11 cellular contexts compared by ENCODE assay signal in the genomic region with DNA sequence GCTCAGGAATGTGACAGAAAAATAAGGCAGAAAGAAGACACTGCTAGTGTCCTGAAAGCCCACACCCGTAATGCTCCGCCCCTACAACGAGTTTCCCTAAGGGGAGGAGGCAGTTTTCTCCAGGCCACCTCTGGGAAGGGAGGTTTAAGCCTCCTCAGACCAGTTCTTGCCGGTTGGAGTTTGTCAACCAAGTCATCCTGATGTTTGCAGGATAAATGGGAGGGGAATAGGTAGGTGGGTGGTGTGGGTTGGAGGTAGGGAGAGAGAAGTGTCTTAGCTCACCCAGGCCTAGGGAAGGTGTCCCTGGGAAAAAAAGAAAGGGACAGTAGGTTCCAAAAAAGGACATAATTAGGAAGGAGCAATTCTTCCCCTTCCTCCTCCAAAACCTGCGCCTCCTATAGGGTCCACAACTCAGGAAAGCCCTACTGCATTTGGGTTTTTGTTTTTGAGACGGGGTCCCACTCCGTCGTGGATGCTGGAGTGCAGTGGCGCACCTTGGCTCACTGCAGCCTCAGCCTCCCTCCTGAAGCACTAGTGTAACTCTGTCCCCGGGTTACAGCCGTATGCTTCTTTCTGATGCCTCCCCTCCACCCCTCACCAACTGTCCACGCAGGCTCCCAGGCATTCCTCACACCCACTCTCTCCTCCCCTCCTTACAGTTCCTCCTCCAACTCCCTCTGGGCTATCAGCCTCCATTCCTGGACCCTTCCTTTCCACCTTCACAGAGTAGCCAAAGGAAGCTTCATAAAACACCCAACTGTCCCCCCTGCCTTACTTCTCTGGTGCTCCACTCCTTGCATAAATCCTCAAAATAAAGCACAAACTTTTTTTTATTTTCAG. TPM values are rescaled to one million over a fixed set of nuclear protein-coding genes. Genes with fewer than 3 reads are reported as not detected.
A peak's percentile ranks its signal among the peaks of the same experiment; 100 is the strongest.
DNase-seq lines count a peak whose midpoint lies in the region; ATAC-seq, FAIRE-seq and TF ChIP-seq lines count a peak whose summit lies in the region.
"Had no signal": no experiment of that assay in that cellular context is flagged by ENCODE, and none has a peak within 500 bp of the region (broad histone marks: within the 10 kb centered on the region; RNA-seq: fewer than 3 reads in every experiment).

No MANE protein-coding gene starts in this region.

- no peak for TF ChIP-seq POLR2A in A549 (IDR thresholded peaks at IDR 0.05; ENCODE audit: low read length)

- peak overlapping the region in 1 of 2 experiments; percentile 88; a peak in 1 of 6 replicates for H3K27ac ChIP-seq in A549
- H3K27ac ChIP-seq: brain microvascular endothelial cell had no signal

- no peak for TF ChIP-seq CTCF in A549 (IDR thresholded peaks at IDR 0.05)

- peaks cover 14% of the 10 kb centered on the region for H3K4me1 Mint-ChIP-seq in activated T-helper 2 cell treated with anti-CD3 and anti-CD28 coated beads, Interferon-gamma antibody, Interleukin-2, Interleukin-4, amounts not matched to agents 10 μg/mL and 5 μg/mL and 100 μg/mL, durations not matched to agents 14 hours and 24 hours and 36 hours (ENCODE audit: low read depth)

- POLR2A ChIA-PET in A549 (lab: Yijun Ruan, JAX) = interaction anchor here (0.8 to 3.1 kb wide), 2 partner anchors 19 to 20 kb away, joined by 3 to 12 read pairs; a partner anchor contains a TSS

- no peaks in the 10 kb centered on the region for H3K9me3 ChIP-seq in A549
- H3K9me3 ChIP-seq: uterus had no signal

- CTCF ChIA-PET in A549 (lab: Yijun Ruan, JAX) = interaction anchor here (0.7 to 46.6 kb wide), 4 partner anchors 18 to 155 kb away, joined by 3 to 950 read pairs (median 23); a partner anchor contains a TSS

- H3K36me3 Mint-ChIP-seq in activated T-helper 2 cell treated with anti-CD3 and anti-CD28 coated beads, Interferon-gamma antibody, Interleukin-2, Interleukin-4, amounts not matched to agents 10 μg/mL and 5 μg/mL and 100 μg/mL, durations not matched to agents 14 hours and 24 hours and 36 hours (ENCODE audit: low read depth) = peaks cover 1% of the 10 kb centered on the region

- no peaks in the 10 kb centered on the region for H3K9me3 Mint-ChIP-seq in activated T-helper 2 cell treated with anti-CD3 and anti-CD28 coated beads, Interferon-gamma antibody, Interleukin-2, Interleukin-4, amounts not matched to agents 10 μg/mL and 5 μg/mL and 100 μg/mL, durations not matched to agents 14 hours and 24 hours and 36 hours

- no peak for TF ChIP-seq EP300 in A549 (IDR thresholded peaks at IDR 0.05)

- H3K27ac Mint-ChIP-seq in activated T-helper 2 cell treated with anti-CD3 and anti-CD28 coated beads, Interferon-gamma antibody, Interleukin-2, Interleukin-4, amounts not matched to agents 10 μg/mL and 5 μg/mL and 100 μg/mL, durations not matched to agents 14 hours and 24 hours and 36 hours = no peak overlapping the region

- peaks cover 23% of the 10 kb centered on the region for H3K4me1 ChIP-seq in A549

- H3K4me3 Mint-ChIP-seq in activated T-helper 2 cell treated with anti-CD3 and anti-CD28 coated beads, Interferon-gamma antibody, Interleukin-2, Interleukin-4, amounts not matched to agents 10 μg/mL and 5 μg/mL and 100 μg/mL, durations not matched to agents 14 hours and 24 hours and 36 hours (ENCODE audit: low read depth) = peak overlapping the region; percentile 99

- no peaks in the 10 kb centered on the region for H3K27me3 Mint-ChIP-seq in activated T-helper 2 cell treated with anti-CD3 and anti-CD28 coated beads, Interferon-gamma antibody, Interleukin-2, Interleukin-4, amounts not matched to agents 10 μg/mL and 5 μg/mL and 100 μg/mL, durations not matched to agents 14 hours and 24 hours and 36 hours (ENCODE audit: low read depth)

- no peak overlapping the region for H3K4me3 ChIP-seq in A549
- H3K4me3 ChIP-seq: uterus had no signal

- WGBS in A549 (ENCODE audit: missing lambda C conversion rate) = 72% methylated on average over 12 of the region's 12 CpGs

- FAIRE-seq in A549 (lab: Jason Lieb, UNC) = no peak

- ATAC-seq in A549 (no peak), left colon (peak; percentile 19), GM19452 (IDR thresholded peaks at IDR 0.05; ENCODE audit: unreplicated experiment) (no peak), HG03095 (IDR thresholded peaks at IDR 0.05; ENCODE audit: unreplicated experiment) (no peak)

- no peak overlapping the region for H3K4me2 ChIP-seq in A549

- intact Hi-C loops in activated T-helper 2 cell treated with anti-CD3 and anti-CD28 coated beads, Interferon-gamma antibody, Interleukin-2, Interleukin-4, amounts not matched to agents 10 μg/mL and 5 μg/mL and 100 μg/mL, durations not matched to agents 14 hours and 24 hours and 36 hours (cut with micrococcal nuclease) = loop anchor here (2.0 to 10.0 kb wide), 2 partner anchors 169 to 309 kb away; a partner anchor contains a TSS
- intact Hi-C loops in left colon (cut with DNase I, micrococcal nuclease) = no loop called here

- peak in 1 of 2 experiments; percentile 73 for DNase-seq in A549 (ENCODE audit: low read depth in 1 of 2, low spot score in 1 of 2)
- DNase-seq in H4 (ENCODE audit: low spot score) = peak; percentile 33
- no peak for DNase-seq in activated T-helper 2 cell treated with anti-CD3 and anti-CD28 coated beads, Interferon-gamma antibody, Interleukin-2, Interleukin-4, amounts not matched to agents 10 μg/mL and 5 μg/mL and 100 μg/mL, durations not matched to agents 14 hours and 24 hours and 36 hours (ENCODE audit: low spot score)
- peak; percentile 61 to 73 for DNase-seq in left colon
- DNase-seq in occipital lobe (lab: John Stamatoyannopoulos, UW) = no peak
- DNase-seq in NCI-H1930 (lab: John Stamatoyannopoulos, UW) = no peak
- DNase-seq: brain microvascular endothelial cell, NCI-H2171, uterus had no signal

- no peak for TF ChIP-seq RAD21 in A549 (conservative IDR thresholded peaks at IDR 0.05 in 1 of 2, IDR thresholded peaks at IDR 0.05 in 1 of 2)

TF ChIP-seq in A549, 52 proteins besides CTCF, POLR2A, EP300 and RAD21 (continues in another document):
- TF ChIP-seq ZSCAN20 (CRISPR knock-in tag; IDR thresholded peaks at IDR 0.05) = no peak

RNA-seq across cellular contexts. Expression of a gene that starts 2.0 kb away (rescaled TPM):
- polyA plus RNA-seq in A549 (2011; rRNA removed) (40.2 and 41.7 TPM in 2 replicates), A549 (2017; fragmentation: RNase III; extraction: RNeasy Plus Mini Kit Qiagen cat#74134 plus additional on column Dnase treatment) (35.5 to 41.2 TPM (median 39.7 TPM) in 3 replicates)
- 24.7 and 32.8 TPM in 2 replicates for polyA plus RNA-seq in A549 (2012; cell fraction: cytosol; rRNA removed)
- polyA plus RNA-seq in A549 (2012; cell fraction: nucleus; rRNA removed) = 26.5 and 34.1 TPM in 2 replicates
- polyA minus RNA-seq in A549 (2011; rRNA and poly(A)+ RNA removed) = 63.1 and 71.7 TPM in 2 replicates
- total RNA-seq in H4 (2014; rRNA removed; shearing (Covaris generic)) = 21.3 and 21.4 TPM in 2 replicates
- total RNA-seq in activated T-helper 2 cell treated with anti-CD3 and anti-CD28 coated beads, Interferon-gamma antibody, Interleukin-2, Interleukin-4, amounts not matched to agents 10 μg/mL and 5 μg/mL and 100 μg/mL, durations not matched to agents 14 hours and 24 hours and 36 hours = 12.5 and 13.1 TPM in 2 replicates
- total RNA-seq in left colon (10 to 100 TPM; 38.3 to 43.3 TPM), occipital lobe (9.8 TPM)

RNA-seq across cellular contexts. Expression of a gene that starts 19.4 kb away (rescaled TPM):
- polyA plus RNA-seq in A549 (2011; rRNA removed) = 202 and 241 TPM in 2 replicates
- polyA plus RNA-seq in A549 (2012; cell fraction: cytosol; rRNA removed) = 713 and 819 TPM in 2 replicates
- polyA plus RNA-seq in A549 (2012; cell fraction: nucleus; rRNA removed) = 565 and 810 TPM in 2 replicates
- polyA plus RNA-seq in A549 (2017; fragmentation: RNase III; extraction: RNeasy Plus Mini Kit Qiagen cat#74134 plus additional on column Dnase treatment) = 280 to 298 TPM (median 296 TPM) in 3 replicates
- 192 and 225 TPM in 2 replicates for polyA minus RNA-seq in A549 (2011; rRNA and poly(A)+ RNA removed)
- 433 and 572 TPM in 2 replicates for total RNA-seq in H4 (2014; rRNA removed; shearing (Covaris generic))
- total RNA-seq in activated T-helper 2 cell treated with anti-CD3 and anti-CD28 coated beads, Interferon-gamma antibody, Interleukin-2, Interleukin-4, amounts not matched to agents 10 μg/mL and 5 μg/mL and 100 μg/mL, durations not matched to agents 14 hours and 24 hours and 36 hours = 10.4 and 11.3 TPM in 2 replicates
- total RNA-seq in left colon = 10 to 100 TPM; 77.4 to 79.6 TPM
- 16.5 TPM for total RNA-seq in occipital lobe

RNA-seq across cellular contexts. Expression of a gene that starts 20.4 kb away (rescaled TPM):
- polyA plus RNA-seq in A549 (2011; rRNA removed) (10.0 and 10.7 TPM in 2 replicates), A549 (2017; fragmentation: RNase III; extraction: RNeasy Plus Mini Kit Qiagen cat#74134 plus additional on column Dnase treatment) (12.5 to 14.9 TPM (median 13.6 TPM) in 3 replicates)
- 30.9 and 31.2 TPM in 2 replicates for polyA plus RNA-seq in A549 (2012; cell fraction: cytosol; rRNA removed)
- polyA plus RNA-seq in A549 (2012; cell fraction: nucleus; rRNA removed) = 21.4 and 24.8 TPM in 2 replicates
- polyA minus RNA-seq in A549 (2011; rRNA and poly(A)+ RNA removed) = 4.6 and 4.7 TPM in 2 replicates
- 14.8 and 15.4 TPM in 2 replicates for total RNA-seq in H4 (2014; rRNA removed; shearing (Covaris generic))
- total RNA-seq in activated T-helper 2 cell treated with anti-CD3 and anti-CD28 coated beads, Interferon-gamma antibody, Interleukin-2, Interleukin-4, amounts not matched to agents 10 μg/mL and 5 μg/mL and 100 μg/mL, durations not matched to agents 14 hours and 24 hours and 36 hours = 17.5 and 18.1 TPM in 2 replicates
- total RNA-seq in left colon (10 to 100 TPM; 12.5 to 17.9 TPM), occipital lobe (2.8 TPM)

RNA-seq across cellular contexts. Expression of a gene that starts 20.6 kb away (rescaled TPM):
- 1.4 and 2.2 TPM in 2 replicates for polyA plus RNA-seq in A549 (2011; rRNA removed)
- polyA plus RNA-seq in A549 (2012; cell fraction: cytosol; rRNA removed) = 2.0 TPM in 2 replicates
- polyA plus RNA-seq in A549 (2012; cell fraction: nucleus; rRNA removed) = 3.9 and 4.2 TPM in 2 replicates
- polyA plus RNA-seq in A549 (2017; fragmentation: RNase III; extraction: RNeasy Plus Mini Kit Qiagen cat#74134 plus additional on column Dnase treatment) = 1.2 to 2.0 TPM (median 1.4 TPM) in 3 replicates
- 1.1 and 1.2 TPM in 2 replicates for polyA minus RNA-seq in A549 (2011; rRNA and poly(A)+ RNA removed)
- 0.23 and 0.56 TPM in 2 replicates for total RNA-seq in H4 (2014; rRNA removed; shearing (Covaris generic))
- 0.30 and 0.57 TPM in 2 replicates for total RNA-seq in activated T-helper 2 cell treated with anti-CD3 and anti-CD28 coated beads, Interferon-gamma antibody, Interleukin-2, Interleukin-4, amounts not matched to agents 10 μg/mL and 5 μg/mL and 100 μg/mL, durations not matched to agents 14 hours and 24 hours and 36 hours
- total RNA-seq in left colon = 1 to 10 TPM in 1 of 2 donors, under 1 TPM in 1; 0.15 to 1.2 TPM
- total RNA-seq in occipital lobe = 27.5 TPM

RNA-seq across cellular contexts. Expression of a gene that starts 33.0 kb away (rescaled TPM):
- polyA plus RNA-seq in A549 (2011; rRNA removed) (1.5 and 1.6 TPM in 2 replicates), A549 (2017; fragmentation: RNase III; extraction: RNeasy Plus Mini Kit Qiagen cat#74134 plus additional on column Dnase treatment) (1.3 to 1.8 TPM (median 1.8 TPM) in 3 replicates)
- 0.91 and 1.1 TPM in 2 replicates for polyA plus RNA-seq in A549 (2012; cell fraction: cytosol; rRNA removed)
- polyA plus RNA-seq in A549 (2012; cell fraction: nucleus; rRNA removed) = 1.7 and 1.8 TPM in 2 replicates
- 0.87 and 1.1 TPM in 2 replicates for polyA minus RNA-seq in A549 (2011; rRNA and poly(A)+ RNA removed)
- total RNA-seq in H4 (2014; rRNA removed; shearing (Covaris generic)) = 0.77 and 1.2 TPM in 2 replicates
- total RNA-seq in activated T-helper 2 cell treated with anti-CD3 and anti-CD28 coated beads, Interferon-gamma antibody, Interleukin-2, Interleukin-4, amounts not matched to agents 10 μg/mL and 5 μg/mL and 100 μg/mL, durations not matched to agents 14 hours and 24 hours and 36 hours = 0.83 and 0.87 TPM in 2 replicates
- total RNA-seq in left colon (1 to 10 TPM; 1.2 to 2.1 TPM), occipital lobe (2.5 TPM)

Comparison
In these comparisons a context has a peak if more than half of its experiments do, and no peak if none do; other contexts are left out.
1. DNase-seq: peak in H4 (single experiment) and left colon (2 of 2); none in activated T-helper 2 cell treated with anti-CD3 and anti-CD28 coated beads, Interferon-gamma antibody, Interleukin-2, Interleukin-4, amounts not matched to agents 10 μg/mL and 5 μg/mL and 100 μg/mL, durations not matched to agents 14 hours and 24 hours and 36 hours (single experiment), occipital lobe (single experiment) and NCI-H1930 (0 of 2).